Comparison of ENCODE assay signal across 9 cellular contexts in the genomic region with DNA sequence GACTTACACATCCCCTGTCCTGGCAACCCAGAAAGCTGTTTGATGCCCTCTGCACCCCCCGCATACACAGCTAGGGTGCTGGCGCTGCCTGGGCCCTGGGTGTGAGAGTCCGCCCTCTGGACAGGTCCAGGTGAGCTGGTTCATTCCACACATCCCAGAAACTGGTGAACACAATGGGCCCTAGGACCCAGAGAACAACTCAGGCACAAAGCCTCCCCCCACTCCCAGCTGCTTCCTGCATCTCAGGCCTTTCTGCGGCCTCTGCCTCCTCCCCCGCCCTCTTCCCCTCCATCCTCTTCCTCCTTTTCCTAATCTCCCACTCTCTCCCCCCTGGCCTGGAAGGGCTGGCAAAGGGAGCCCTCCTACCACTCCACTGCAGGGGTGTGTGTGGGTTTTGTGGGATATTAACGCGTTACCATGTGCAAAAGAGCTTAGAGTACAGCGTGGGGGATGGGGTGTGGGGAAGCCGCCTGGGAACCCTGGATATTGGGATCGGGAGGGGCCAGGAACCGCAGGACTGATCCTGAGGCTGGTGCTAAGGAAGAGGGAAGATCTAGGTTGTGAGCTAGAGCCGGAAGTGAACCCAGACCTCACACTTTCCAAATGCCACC. TPM values are rescaled to one million over a fixed set of nuclear protein-coding genes. Genes with fewer than 3 reads are reported as not detected.
DNase-seq lines count a peak whose midpoint lies in the region; ATAC-seq and TF ChIP-seq lines count a peak whose summit lies in the region.
"Had no signal": no experiment of that assay in that cellular context is flagged by ENCODE, and none has a peak within 500 bp of the region (broad histone marks: within the 10 kb centered on the region; RNA-seq: fewer than 3 reads in every experiment).

No MANE protein-coding gene starts in this region.

- ATAC-seq in GM18870 (IDR thresholded peaks at IDR 0.05; ENCODE audit: unreplicated experiment) = no peak

- intact Hi-C loops in sigmoid colon (cut with DNase I) = no loop called here

- H3K36me3 ChIP-seq in BLaER1 (no peaks in the 10 kb centered on the region), sigmoid colon (no peaks in the 10 kb centered on the region)

- 1% methylated on average over 12 of the region's 12 CpGs for WGBS in sigmoid colon, 2 donors

- H3K27me3 ChIP-seq in BLaER1 = no peaks in the 10 kb centered on the region
- no peaks in the 10 kb centered on the region for H3K27me3 ChIP-seq in sigmoid colon

- TF ChIP-seq POLR2A in sigmoid colon (IDR thresholded peaks at IDR 0.05) = no peak

- TF ChIP-seq EP300 in sigmoid colon (IDR thresholded peaks at IDR 0.05) = peak in 1 of 4 donors; percentile 44

- DNase-seq in GM20000 (ENCODE audit: low spot score) = peak; percentile 80
- DNase-seq in NCI-H1436 (lab: John Stamatoyannopoulos, UW) = peak; percentile 69
- DNase-seq in SW 1271 (lab: John Stamatoyannopoulos, UW) = peak; percentile 43 to 88
- peak; percentile 42 to 95 (median 81) for DNase-seq in caudate nucleus (lab: John Stamatoyannopoulos, UW)
- peak; percentile 84 for DNase-seq in iPS-NIHi11 (ENCODE audit: low spot score)
- DNase-seq in sigmoid colon = peak; percentile 93

- H3K4me3 ChIP-seq in BLaER1 (peak overlapping the region; percentile 98), sigmoid colon (peak overlapping the region; percentile 69 to 92 (median 82))

- TF ChIP-seq CTCF in GM20000 (IDR thresholded peaks at IDR 0.05; ENCODE audit: extremely low read depth, missing control alignments) (no peak), sigmoid colon (IDR thresholded peaks at IDR 0.05) (no peak)

- peak overlapping the region; percentile 73 for H3K9ac ChIP-seq in BLaER1

- no peaks in the 10 kb centered on the region for H3K9me3 ChIP-seq in BLaER1
- no peaks in the 10 kb centered on the region for H3K9me3 ChIP-seq in sigmoid colon

- H3K4me2 ChIP-seq in BLaER1 = peak overlapping the region; percentile 97

- peaks cover 17% of the 10 kb centered on the region for H4K20me1 ChIP-seq in BLaER1

- H3K27ac ChIP-seq in BLaER1 (peak overlapping the region; percentile 88), caudate nucleus (ENCODE audit: low read depth, low read length) (peak overlapping the region; percentile 97), sigmoid colon (peak overlapping the region; percentile 89 to 95 (median 92))

- peaks cover 47% of the 10 kb centered on the region for H3K4me1 ChIP-seq in BLaER1
- peaks cover 0 to 73% (median 66%) of the 10 kb centered on the region in 4 donors for H3K4me1 ChIP-seq in sigmoid colon

RNA-seq across cellular contexts. Expression of a gene that starts 1.6 kb away (rescaled TPM):
- total RNA-seq in sigmoid colon = 10 to 100 TPM; 15.3 to 18.8 (median 16.8) TPM
- 10 to 100 TPM in 2 of 3 donors, 1 to 10 TPM in 1; 9.0 to 38.7 (median 10.9) TPM for polyA plus RNA-seq in sigmoid colon

RNA-seq across cellular contexts. Expression of a gene that starts 13.8 kb away (rescaled TPM):
- total RNA-seq in sigmoid colon = 10 to 100 TPM; 27.3 to 80.1 (median 56.1) TPM
- polyA plus RNA-seq in sigmoid colon = 1 to 10 TPM; 2.5 to 7.2 (median 4.6) TPM
- total RNA-seq: T-helper 2 cell treated with Interferon-gamma antibody and Interleukin-4, amounts not matched to agents 100 ng/mL and 5 ng/mL, for 36 hours had no signal

RNA-seq across cellular contexts. Expression of a gene that starts 22.1 kb away (rescaled TPM):
- 1 to 10 TPM in 1 of 4 donors, under 1 TPM in 3; 0.16 to 2.5 (median 0.63) TPM for total RNA-seq in sigmoid colon
- polyA plus RNA-seq in sigmoid colon = 1 to 10 TPM in 2 of 3 donors, under 1 TPM in 1; 0.92 to 1.3 (median 1.2) TPM

RNA-seq across cellular contexts. Expression of a gene that starts 49.4 kb away (rescaled TPM):
- total RNA-seq in sigmoid colon = 100 to 1,000 TPM in 1 of 4 donors, 10 to 100 TPM in 3; 43.6 to 459 (median 71.4) TPM
- polyA plus RNA-seq in sigmoid colon = 10 to 100 TPM in 2 of 3 donors, 1 to 10 TPM in 1; 7.8 to 96.7 (median 10.2) TPM

RNA-seq across cellular contexts. Expression of a gene that starts 56.9 kb away (rescaled TPM):
- total RNA-seq in sigmoid colon = 10 to 100 TPM; 40.3 to 82.8 (median 45.7) TPM
- 10 to 100 TPM; 23.1 to 56.5 (median 43.9) TPM for polyA plus RNA-seq in sigmoid colon
